8 cellular contexts compared by ENCODE assay signal in genomic region chrX:119574394-119575266, GRCh38. TPM values are rescaled to one million over a fixed set of nuclear protein-coding genes. Genes with fewer than 3 reads are reported as not detected.
DNase-seq lines count a peak whose midpoint lies in the region; ATAC-seq and TF ChIP-seq lines count a peak whose summit lies in the region.

UBE2A (plus strand) TSS chrX:119574563; CDS start chrX:119574712, 149 bp downstream.

- H3K4me2 ChIP-seq in osteoblast (ENCODE audit: insufficient read depth, low read length): peak within 1 kb of the TSS; percentile 80

- H3K36me3 ChIP-seq in osteoblast (ENCODE audit: insufficient read depth, low read length) (peaks cover 3% of the 10 kb centered on the region), testis (ENCODE audit: low read depth, missing control alignments) (no peaks in the 10 kb centered on the region)

- peaks cover 15% of the 10 kb centered on the region for H3K79me2 ChIP-seq in osteoblast (ENCODE audit: insufficient read depth, low read length)

- peak within 1 kb of the TSS; percentile 81 to 88 for H3K27ac Mint-ChIP-seq in activated naive CD4-positive, alpha-beta T cell treated with anti-CD3 and anti-CD28 coated beads, Interleukin-2, amount 50 U/mL, for 72 hours

- 1% methylated on average over 45 of the region's 86 CpGs; no CpG with 5 or more reads in 1 of the 2 donors for WGBS in testis, 2 donors

- no peaks in the 10 kb centered on the region for H3K9me3 Mint-ChIP-seq in activated naive CD4-positive, alpha-beta T cell treated with anti-CD3 and anti-CD28 coated beads, Interleukin-2, amount 50 U/mL, for 72 hours

- no peak for TF ChIP-seq POLR2A in testis (IDR thresholded peaks at IDR 0.05)

- peak within 1 kb of the TSS; percentile 58 for H3K27ac ChIP-seq in osteoblast (ENCODE audit: low read depth, low read length)
- peak within 1 kb of the TSS; percentile 92 to 96 for H3K27ac ChIP-seq in testis

- peak; percentile 88 for ATAC-seq in HG02642 (IDR thresholded peaks at IDR 0.05; ENCODE audit: poor library complexity, unreplicated experiment)
- ATAC-seq in activated naive CD4-positive, alpha-beta T cell treated with anti-CD3 and anti-CD28 coated beads, Interleukin-2, amount 50 U/mL, for 72 hours: peak; percentile 90 to 94

- H3K4me1 ChIP-seq in osteoblast (ENCODE audit: insufficient read depth, low read length) (peaks cover 5% of the 10 kb centered on the region), testis (peaks cover 4% of the 10 kb centered on the region)

- H3K4me3 ChIP-seq in GM12864 (ENCODE audit: low read depth, low read length): peak within 1 kb of the TSS; percentile 57
- H3K4me3 ChIP-seq in osteoblast (ENCODE audit: insufficient read depth, low read length): peak within 1 kb of the TSS; percentile 79
- H3K4me3 ChIP-seq in testis: peak within 1 kb of the TSS; percentile 74 to 84

- H3K9me3 ChIP-seq in osteoblast (ENCODE audit: low read depth, low read length) (no peaks in the 10 kb centered on the region), testis (no peaks in the 10 kb centered on the region)

- DNase-seq in GM12864 (ENCODE audit: low read depth) (peak; percentile 80), NCI-H1105 (lab: John Stamatoyannopoulos, UW) (peak; percentile 73), SKM-1 (lab: John Stamatoyannopoulos, UW; ENCODE audit: unreplicated experiment) (peak; percentile 56), glomerular visceral epithelial cell (ENCODE audit: extremely low spot score) (peak; percentile 91), osteoblast (ENCODE audit: insufficient read length, low spot score, missing footprints) (peak; percentile 96), testis (peak; percentile 94)
- DNase-seq in activated naive CD4-positive, alpha-beta T cell treated with anti-CD3 and anti-CD28 coated beads, Interleukin-2, amount 50 U/mL, for 72 hours (ENCODE audit: low spot score in 2 of 2): peak; percentile 83

- H3K36me3 Mint-ChIP-seq in activated naive CD4-positive, alpha-beta T cell treated with anti-CD3 and anti-CD28 coated beads, Interleukin-2, amount 50 U/mL, for 72 hours: no peaks in the 10 kb centered on the region

- H4K20me1 ChIP-seq in osteoblast (ENCODE audit: insufficient read depth, low read length): no peaks in the 10 kb centered on the region

- H2AFZ ChIP-seq in osteoblast (ENCODE audit: low read length): peak within 1 kb of the TSS; percentile 85

- H3K27me3 ChIP-seq in osteoblast (ENCODE audit: insufficient read depth, low read length) (no peaks in the 10 kb centered on the region), testis (no peaks in the 10 kb centered on the region)

- intact Hi-C loops in testis (cut with DNase I; ENCODE audit: low total_unique reads): no loop called here

- peak; percentile 18 for TF ChIP-seq CTCF in GM12864 (IDR thresholded peaks at IDR 0.05; ENCODE audit: low read depth, low read length, missing control alignments)
- peak; percentile 9 for TF ChIP-seq CTCF in osteoblast (IDR thresholded peaks at IDR 0.05; ENCODE audit: extremely low read depth, low read depth, low read length)
- TF ChIP-seq CTCF in testis (IDR thresholded peaks at IDR 0.05): peak in 2 of 3 experiments; percentile 7 to 22

RNA-seq across cellular contexts. Expression of gene UBE2A, which starts in this region (rescaled TPM):
- total RNA-seq in activated naive CD4-positive, alpha-beta T cell treated with anti-CD3 and anti-CD28 coated beads, Interleukin-2, amount 50 U/mL, for 72 hours: 10 to 100 TPM; 48.1 to 78.2 TPM
- 36.6 and 41.5 TPM in 2 replicates for total RNA-seq in osteoblast
- total RNA-seq in testis: 10 to 100 TPM; 29.4 to 30.0 TPM
- 44.7 TPM for polyA plus RNA-seq in testis (ENCODE audit: insufficient read depth, low read depth, low replicate concordance)

Comparison
In these comparisons a context has a peak if more than half of its experiments do, and no peak if none do; other contexts are left out.
1. Peak in every context shown above with its lines: DNase-seq, ATAC-seq, H3K4me3 ChIP-seq and H3K27ac ChIP-seq.